12 cellular contexts compared by ENCODE assay signal in genomic region chr17:61128671-61129115, GRCh38.
A peak's percentile ranks its signal among the peaks of the same experiment; 100 is the strongest.
DNase-seq lines count a peak whose midpoint lies in the region; ATAC-seq, FAIRE-seq and TF ChIP-seq lines count a peak whose summit lies in the region.
"Had no signal": no experiment of that assay in that cellular context is flagged by ENCODE, and none has a peak within 500 bp of the region (broad histone marks: within the 10 kb centered on the region; RNA-seq: fewer than 3 reads in every experiment).

No MANE protein-coding gene starts in this region.

- peaks cover 21% of the 10 kb centered on the region for H3K4me1 ChIP-seq in osteoblast (ENCODE audit: insufficient read depth, low read length)
- H3K4me1 ChIP-seq in prostate gland (replicated peaks): no peaks in the 10 kb centered on the region

- CTCF ChIA-PET in AG04450 (lab: Charles Lee): interaction anchor here (0.9 kb wide), 1 partner anchor 74 kb away, joined by 3 read pairs; no protein-coding TSS in a partner anchor

- DNase-seq in AG04450 (ENCODE audit: low read depth, low spot score): no peak
- DNase-seq in HTR-8/SVneo (ENCODE audit: insufficient read length, low spot score): no peak
- DNase-seq in fibroblast of pulmonary artery (ENCODE audit: low read depth): peak; percentile 60
- DNase-seq in osteoblast (ENCODE audit: insufficient read length, low spot score, missing footprints): no peak
- DNase-seq in prostate gland (ENCODE audit: low spot score): no peak
- DNase-seq in NCI-H526 (lab: John Stamatoyannopoulos, UW): no peak
- no peak for DNase-seq in amniotic stem cell (lab: John Stamatoyannopoulos, UW)
- DNase-seq: central memory CD4-positive, alpha-beta T cell; NCI-H1092; NCI-H524 treated with DMSO at 0.1 percent for 48 hours; SHP77 treated with DMSO at 0.1 percent for 48 hours had no signal

- ATAC-seq in GM21737 (IDR thresholded peaks at IDR 0.05; ENCODE audit: unreplicated experiment): no peak

- H3K4me3 ChIP-seq in AG04450 (ENCODE audit: low read depth, low read length): no peak overlapping the region
- H3K4me3 ChIP-seq in fibroblast of pulmonary artery (replicated peaks; ENCODE audit: low read depth, low read length): no peak overlapping the region
- no peak overlapping the region for H3K4me3 ChIP-seq in osteoblast (ENCODE audit: insufficient read depth, low read length)
- no peak overlapping the region for H3K4me3 ChIP-seq in prostate gland

- H3K36me3 ChIP-seq in osteoblast (ENCODE audit: insufficient read depth, low read length) (no peaks in the 10 kb centered on the region), prostate gland (no peaks in the 10 kb centered on the region)

- FAIRE-seq in HTR-8/SVneo (lab: Jason Lieb, UNC): peak; percentile 20

- TF ChIP-seq CTCF in AG04450 (IDR thresholded peaks at IDR 0.05; ENCODE audit: low read depth, low read length) (no peak), fibroblast of pulmonary artery (IDR thresholded peaks at IDR 0.05; ENCODE audit: low read length, missing control alignments) (no peak), osteoblast (IDR thresholded peaks at IDR 0.05; ENCODE audit: extremely low read depth, low read depth, low read length) (no peak), prostate gland (IDR thresholded peaks at IDR 0.05) (no peak)

- H3K4me2 ChIP-seq in osteoblast (ENCODE audit: insufficient read depth, low read length): peak overlapping the region; percentile 24

- peak overlapping the region; percentile 60 for H3K27ac ChIP-seq in AG04450 (ENCODE audit: low read depth, low read length)
- H3K27ac ChIP-seq in osteoblast (ENCODE audit: low read depth, low read length): peak overlapping the region; percentile 74
- no peak overlapping the region for H3K27ac ChIP-seq in prostate gland

- TF ChIP-seq POLR2A in prostate gland (IDR thresholded peaks at IDR 0.05): no peak

- POLR2A ChIA-PET in AG04450 (lab: Yijun Ruan, JAX): interaction anchor here (1.2 kb wide), 1 partner anchor 30 kb away, joined by 3 read pairs; no protein-coding TSS in a partner anchor

- no peaks in the 10 kb centered on the region for H3K79me2 ChIP-seq in osteoblast (ENCODE audit: insufficient read depth, low read length)

- peak overlapping the region; percentile 51 for H2AFZ ChIP-seq in osteoblast (ENCODE audit: low read length)

- 86% methylated on average over 8 of the region's 8 CpGs for WGBS in prostate gland

- H3K27me3 ChIP-seq in AG04450 (ENCODE audit: control insufficient read depth, insufficient read depth, low read length) (no peaks in the 10 kb centered on the region), osteoblast (ENCODE audit: insufficient read depth, low read length) (no peaks in the 10 kb centered on the region), prostate gland (replicated peaks; ENCODE audit: insufficient read depth) (no peaks in the 10 kb centered on the region)

- intact Hi-C loops in prostate gland (cut with DNase I): no loop called here

- H3K9me3 ChIP-seq in AG04450 (ENCODE audit: control insufficient read depth, insufficient read depth, low read length) (no peaks in the 10 kb centered on the region), osteoblast (ENCODE audit: low read depth, low read length) (no peaks in the 10 kb centered on the region), prostate gland (no peaks in the 10 kb centered on the region)

- H4K20me1 ChIP-seq in osteoblast (ENCODE audit: insufficient read depth, low read length): no peaks in the 10 kb centered on the region

Comparison
In these comparisons a context has a peak if more than half of its experiments do, and no peak if none do; other contexts are left out.
1. H3K27ac ChIP-seq: peak in AG04450 (single experiment) and osteoblast (single experiment); none in prostate gland (0 of 2).